In genomic region chr3:194939949-194940770, GRCh38 we compare ENCODE assay signal across 22 cellular contexts.
DNase-seq lines count a peak whose midpoint lies in the region; ATAC-seq, FAIRE-seq and TF ChIP-seq lines count a peak whose summit lies in the region.
"Had no signal": no experiment of that assay in that cellular context is flagged by ENCODE, and none has a peak within 500 bp of the region (broad histone marks: within the 10 kb centered on the region; RNA-seq: fewer than 3 reads in every experiment).

No MANE protein-coding gene starts in this region.

- H3F3A ChIP-seq in MM.1S (ENCODE audit: insufficient read depth, low read length), result no peaks in the 10 kb centered on the region

- H3K36me3 ChIP-seq in HepG2 (replicated peaks in 1 of 2; ENCODE audit: control insufficient read depth in 1 of 2, insufficient read depth in 2 of 2, low read length in 2 of 2) (no peaks in the 10 kb centered on the region), MM.1S (replicated peaks; ENCODE audit: insufficient read depth, low read length) (no peaks in the 10 kb centered on the region)
- H3K36me3 ChIP-seq: BLaER1 had no signal

- no peaks in the 10 kb centered on the region for H3K36me3 Mint-ChIP-seq in activated T-cell treated with anti-CD3 and anti-CD28 coated beads, Interleukin-2, amount 50 U/mL, for 72 hours (ENCODE audit: insufficient read depth in 2 of 2)
- H3K36me3 Mint-ChIP-seq: CD8-positive, alpha-beta memory T cell had no signal

- no peak overlapping the region for H3K27ac Mint-ChIP-seq in activated T-cell treated with anti-CD3 and anti-CD28 coated beads, Interleukin-2, amount 50 U/mL, for 72 hours

- TF ChIP-seq POLR2A in HepG2 (IDR thresholded peaks at IDR 0.05; ENCODE audit: insufficient read depth in 1 of 2, low read depth in 2 of 2, low read length in 2 of 2), result no peak

- peaks cover 6% of the 10 kb centered on the region for H3K27me3 Mint-ChIP-seq in activated T-cell treated with anti-CD3 and anti-CD28 coated beads, Interleukin-2, amount 50 U/mL, for 72 hours (ENCODE audit: low read depth)

- H3K4me1 ChIP-seq in HepG2 (ENCODE audit: insufficient read depth, low read length) (no peaks in the 10 kb centered on the region), MM.1S (ENCODE audit: low read length) (no peaks in the 10 kb centered on the region)

- H3K4me3 Mint-ChIP-seq in activated T-cell treated with anti-CD3 and anti-CD28 coated beads, Interleukin-2, amount 50 U/mL, for 72 hours, result no peak overlapping the region
- H3K4me3 Mint-ChIP-seq: CD8-positive, alpha-beta memory T cell had no signal

- TF ChIP-seq RAD21 in HepG2 (CRISPR knock-in tag; IDR thresholded peaks at IDR 0.05), result no peak

- H3K27ac ChIP-seq in HepG2 (ENCODE audit: extremely low read length, insufficient read depth, low read length), result no peak overlapping the region
- no peak overlapping the region for H3K27ac ChIP-seq in MM.1S (ENCODE audit: low read length)
- H3K27ac ChIP-seq: 22Rv1, BLaER1 had no signal

- TF ChIP-seq EP300 in HepG2 (IDR thresholded peaks at IDR 0.05; ENCODE audit: low read depth in 2 of 2, low read length in 2 of 2), result no peak
- no peak for TF ChIP-seq EP300 in HepG2 (CRISPR knock-in tag; IDR thresholded peaks at IDR 0.05; ENCODE audit: borderline replicate concordance)

- intact Hi-C loops in HepG2 (cut with micrococcal nuclease; ENCODE audit: unreplicated experiment), result no loop called here

- H3K4me2 ChIP-seq in HepG2 (ENCODE audit: low read depth, low read length) (no peak overlapping the region), MM.1S (ENCODE audit: low read depth, low read length) (no peak overlapping the region)
- H3K4me2 ChIP-seq: BLaER1 had no signal

- no peaks in the 10 kb centered on the region for H3K9me3 Mint-ChIP-seq in activated T-cell treated with anti-CD3 and anti-CD28 coated beads, Interleukin-2, amount 50 U/mL, for 72 hours
- H3K9me3 Mint-ChIP-seq: CD8-positive, alpha-beta memory T cell had no signal

- no peak for FAIRE-seq in HepG2 (lab: Jason Lieb, UNC)
- FAIRE-seq: D721Med, GM12878 had no signal

- TF ChIP-seq CTCF in HepG2 (CRISPR knock-in tag; IDR thresholded peaks at IDR 0.05) (no peak), MM.1S (IDR thresholded peaks at IDR 0.05; ENCODE audit: low read length) (no peak)

- no peaks in the 10 kb centered on the region for H3K9me2 ChIP-seq in MM.1S (replicated peaks; ENCODE audit: insufficient read depth, low read length)

- H3K4me3 ChIP-seq in HepG2 (replicated peaks in 1 of 3; ENCODE audit: insufficient read depth in 1 of 3, low read depth in 2 of 3, low read length in 3 of 3), result no peak overlapping the region
- no peak overlapping the region for H3K4me3 ChIP-seq in MM.1S (ENCODE audit: low read length)
- H3K4me3 ChIP-seq: BLaER1, GM12878 had no signal

- POLR2A ChIA-PET in HepG2 (lab: Yijun Ruan, JAX), result no interaction called here

- peak; percentile 46 for DNase-seq in activated CD8-positive, alpha-beta memory T cell treated with anti-CD3 and anti-CD28 coated beads for 24 hours
- DNase-seq in activated CD8-positive, alpha-beta memory T cell treated with anti-CD3 and anti-CD28 coated beads, Interleukin-2, amount 50 U/mL, for 4 hours, result no peak
- DNase-seq in RPMI8226 (peak; percentile 26), HepG2 (ENCODE audit: low spot score) (no peak), pons (ENCODE audit: low spot score) (peak; percentile 19), MM.1S (no peak)
- no peak for DNase-seq in activated T-cell treated with anti-CD3 and anti-CD28 coated beads, Interleukin-2, amount 50 U/mL, for 72 hours
- DNase-seq in activated CD4-positive, CD25-positive, alpha-beta regulatory T cell (lab: John Stamatoyannopoulos, UW), result no peak
- DNase-seq: CD8-positive, alpha-beta memory T cell; DND-41; GDM1; GOT3; KBM-7; NCI-H1436; NCI-H2029 treated with DMSO at 0.1 percent for 48 hours; NCI-H510A; NCI-H774; PC-3 had no signal

- no peak overlapping the region for H2AFZ ChIP-seq in HepG2 (ENCODE audit: low read length)
- no peak overlapping the region for H2AFZ ChIP-seq in MM.1S (ENCODE audit: low read length)

- no peaks in the 10 kb centered on the region for H3K4me1 Mint-ChIP-seq in activated T-cell treated with anti-CD3 and anti-CD28 coated beads, Interleukin-2, amount 50 U/mL, for 72 hours (ENCODE audit: low read depth)
- H3K4me1 Mint-ChIP-seq: CD8-positive, alpha-beta memory T cell had no signal

- WGBS in HepG2 (ENCODE audit: low lambda C conversion rate), result 10% methylated on average over 2 of the region's 17 CpGs

- H3K27me3 ChIP-seq in HepG2 (ENCODE audit: control insufficient read depth in 1 of 2, insufficient read depth in 2 of 2, low read length in 2 of 2) (peaks cover 0 to 37% of the 10 kb centered on the region in 2 experiments; a peak in 3 of 5 replicates), MM.1S (replicated peaks; ENCODE audit: insufficient read depth, low read length) (no peaks in the 10 kb centered on the region)
- H3K27me3 ChIP-seq: BLaER1 had no signal

- ATAC-seq in HepG2, result no peak
- no peak for ATAC-seq in activated T-cell treated with anti-CD3 and anti-CD28 coated beads, Interleukin-2, amount 50 U/mL, for 72 hours (replicated peaks in 1 of 2)
- ATAC-seq: GM12878, PC-3 had no signal

- CTCF ChIA-PET in HepG2 (lab: Yijun Ruan, JAX; ENCODE audit: low intra/inter-chr PET ratio, low total read pairs), result no interaction called here

- BruUV-seq in HepG2 (replicated peaks; lab: Mats Ljungman, UMichigan), result no TSS peak

- H4K20me1 ChIP-seq in HepG2 (ENCODE audit: insufficient read depth, low read length), result no peaks in the 10 kb centered on the region
- no peaks in the 10 kb centered on the region for H4K20me1 ChIP-seq in MM.1S (ENCODE audit: insufficient read depth, low read length)
- H4K20me1 ChIP-seq: BLaER1 had no signal

- in situ Hi-C loops in HepG2 (cut with HindIII; ENCODE audit: extremely low pct_ligation_motif_present, low pct_unique_long_range_greater_than_20kb), result no loop called here

- H3K9me3 ChIP-seq in HepG2 (ENCODE audit: low read length), result no peaks in the 10 kb centered on the region
- H3K9me3 ChIP-seq in MM.1S (replicated peaks; ENCODE audit: insufficient read depth, low read length), result no peaks in the 10 kb centered on the region
- H3K9me3 ChIP-seq: BLaER1 had no signal

- H3K9ac ChIP-seq in HepG2 (ENCODE audit: insufficient read depth, low read depth, low read length), result no peak overlapping the region
- no peak overlapping the region for H3K9ac ChIP-seq in MM.1S (ENCODE audit: low read length)
- H3K9ac ChIP-seq: BLaER1 had no signal

- H3K79me2 ChIP-seq in HepG2 (ENCODE audit: insufficient read depth, low read length) (no peaks in the 10 kb centered on the region), MM.1S (ENCODE audit: low read length) (no peaks in the 10 kb centered on the region)

TF ChIP-seq in HepG2, 621 proteins besides CTCF, POLR2A, EP300 and RAD21:
- TF ChIP-seq ZBTB3 (CRISPR knock-in tag; IDR thresholded peaks at IDR 0.05; ENCODE audit: borderline replicate concordance, low read depth) (no peak), MAFK (conservative IDR thresholded peaks at IDR 0.05 in 1 of 2, IDR thresholded peaks at IDR 0.05 in 1 of 2; ENCODE audit: low read length in 2 of 2) (peak; percentile 84 to 88), MAFF (IDR thresholded peaks at IDR 0.05; ENCODE audit: low read depth, low read length) (peak; percentile 79), PITX1 (CRISPR knock-in tag; IDR thresholded peaks at IDR 0.05) (no peak), ZFP36L1 (CRISPR knock-in tag; IDR thresholded peaks at IDR 0.05) (no peak)

Comparison
In these comparisons a context has a peak if more than half of its experiments do, and no peak if none do; other contexts are left out.
1. DNase-seq: peak in activated CD8-positive, alpha-beta memory T cell treated with anti-CD3 and anti-CD28 coated beads for 24 hours (single experiment), RPMI8226 (single experiment) and pons (single experiment); none in activated CD8-positive, alpha-beta memory T cell treated with anti-CD3 and anti-CD28 coated beads, Interleukin-2, amount 50 U/mL, for 4 hours (single experiment), HepG2 (single experiment), activated T-cell treated with anti-CD3 and anti-CD28 coated beads, Interleukin-2, amount 50 U/mL, for 72 hours (0 of 2), activated CD4-positive, CD25-positive, alpha-beta regulatory T cell (0 of 4) and MM.1S (single experiment).